ENCODE assay signal across 7 cellular contexts in the genomic region with DNA sequence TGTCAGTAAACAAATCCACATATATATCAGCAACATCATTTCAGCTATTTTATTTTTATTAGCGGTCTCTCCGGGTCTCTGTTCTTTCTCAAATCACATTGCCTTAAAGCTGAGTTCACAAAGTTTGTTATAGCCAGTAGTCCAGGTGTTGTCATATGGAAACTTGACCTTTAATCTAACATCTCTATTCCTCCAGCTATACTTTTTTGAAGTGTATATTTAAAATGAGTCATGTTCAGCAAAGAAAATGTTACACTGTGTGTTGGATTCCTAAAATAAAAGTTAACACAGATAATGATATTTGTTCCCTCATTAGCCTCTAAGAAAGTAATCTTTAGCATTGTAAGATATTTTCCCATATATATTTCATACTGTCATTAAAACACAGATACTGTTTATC.
"Had no signal": no experiment of that assay in that cellular context is flagged by ENCODE, and none has a peak within 500 bp of the region (broad histone marks: within the 10 kb centered on the region; RNA-seq: fewer than 3 reads in every experiment).

No MANE protein-coding gene starts in this region.

- H3K9me3 Mint-ChIP-seq: GM23338, H9 had no signal

- H3K4me2 ChIP-seq: GM23338 had no signal

- H3K4me3 ChIP-seq: GM23338, K562 had no signal

- H3K4me1 Mint-ChIP-seq: GM23338, H9 had no signal

- H3K27ac ChIP-seq: HL-60 had no signal

- DNase-seq: H9, HCEC 1CT, KG1 had no signal

- H3K27ac Mint-ChIP-seq: GM23338, H9 had no signal

- H3K4me3 Mint-ChIP-seq: GM23338, H9 had no signal

- ATAC-seq: GM23338, HepG2, K562 had no signal

- H2AFZ ChIP-seq: GM23338 had no signal
